ENCODE assay signal across 16 cellular contexts in genomic region chr5:143168877-143169810, GRCh38.
DNase-seq lines count a peak whose midpoint lies in the region; ATAC-seq and TF ChIP-seq lines count a peak whose summit lies in the region.
"Had no signal": no experiment of that assay in that cellular context is flagged by ENCODE, and none has a peak within 500 bp of the region (broad histone marks: within the 10 kb centered on the region; RNA-seq: fewer than 3 reads in every experiment).

No MANE protein-coding gene starts in this region.

- H4K20me1 ChIP-seq in Karpas-422 (ENCODE audit: insufficient read depth, low read depth, low read length): no peaks in the 10 kb centered on the region

- no peak overlapping the region for H2BK12ac ChIP-seq in neuronal stem cell (ENCODE audit: low read length)

- H3K4me2 ChIP-seq in Karpas-422 (ENCODE audit: low read depth, low read length, poor library complexity, severe bottlenecking): peak overlapping the region; percentile 94
- H3K4me2 ChIP-seq in neuronal stem cell (ENCODE audit: insufficient read depth, low read length, poor library complexity, severe bottlenecking): no peak overlapping the region
- H3K4me2 ChIP-seq: A549 had no signal

- peak overlapping the region; percentile 61 for H3K4me3 ChIP-seq in Karpas-422 (ENCODE audit: low read length)
- no peak overlapping the region for H3K4me3 ChIP-seq in neuronal stem cell (ENCODE audit: low read length in 2 of 2)
- H3K4me3 ChIP-seq in WERI-Rb-1 (ENCODE audit: low read depth, low read length): no peak overlapping the region
- H3K4me3 ChIP-seq: A549, GM12878, GM23248 had no signal

- peak; percentile 77 for ATAC-seq in left lobe of liver
- no peak for ATAC-seq in HG02970 (IDR thresholded peaks at IDR 0.05; ENCODE audit: low FRiP score, unreplicated experiment)
- ATAC-seq in HG02763 (IDR thresholded peaks at IDR 0.05; ENCODE audit: unreplicated experiment): no peak
- ATAC-seq: A549, GM12878 had no signal

- no peak overlapping the region for H2BK5ac ChIP-seq in neuronal stem cell (ENCODE audit: low read length)

- H2BK120ac ChIP-seq in neuronal stem cell (ENCODE audit: low read depth, low read length): no peak overlapping the region

- no peaks in the 10 kb centered on the region for H3K79me1 ChIP-seq in neuronal stem cell (ENCODE audit: low read depth, low read length)

- H3K9ac ChIP-seq in Karpas-422 (ENCODE audit: low read length) (peak overlapping the region; percentile 91), neuronal stem cell (ENCODE audit: low read depth, low read length, poor library complexity) (no peak overlapping the region)
- H3K9ac ChIP-seq: GM23248 had no signal

- H3K23ac ChIP-seq in neuronal stem cell (ENCODE audit: low read depth, low read length, poor library complexity): no peak overlapping the region

- no peak overlapping the region for H3K14ac ChIP-seq in neuronal stem cell (ENCODE audit: low read length)

- H2AFZ ChIP-seq in Karpas-422 (ENCODE audit: low read length) (no peak overlapping the region), neuronal stem cell (ENCODE audit: low read length) (no peak overlapping the region)
- H2AFZ ChIP-seq: GM23248 had no signal

- H3K9me3 ChIP-seq in Karpas-422 (ENCODE audit: low read length): no peaks in the 10 kb centered on the region
- no peaks in the 10 kb centered on the region for H3K9me3 ChIP-seq in neuronal stem cell (replicated peaks in 1 of 2; ENCODE audit: control insufficient read depth in 2 of 2, insufficient read depth in 1 of 2, low read depth in 1 of 2, low read length in 2 of 2)
- no peaks in the 10 kb centered on the region for H3K9me3 ChIP-seq in WERI-Rb-1 (ENCODE audit: severe bottlenecking)
- H3K9me3 ChIP-seq: A549, BE2C had no signal

- peak overlapping the region; percentile 100 for H3K27ac ChIP-seq in Karpas-422 (ENCODE audit: low read length)
- H3K27ac ChIP-seq in neuronal stem cell (replicated peaks; ENCODE audit: low read length): no peak overlapping the region
- no peak overlapping the region for H3K27ac ChIP-seq in WERI-Rb-1
- H3K27ac ChIP-seq: C4-2B, GM23248, HL-60 had no signal

- peak overlapping the region; percentile 29 for H2AK5ac ChIP-seq in neuronal stem cell (ENCODE audit: low read depth, low read length)

- H3K4me1 ChIP-seq in Karpas-422 (ENCODE audit: low read length) (peaks cover 100% of the 10 kb centered on the region), neuronal stem cell (ENCODE audit: control insufficient read depth in 2 of 2, insufficient read depth in 1 of 2, low read depth in 1 of 2, low read length in 2 of 2) (peaks cover 2 to 15% of the 10 kb centered on the region in 2 donors)
- H3K4me1 ChIP-seq: BE2C had no signal

- DNase-seq in Karpas-422 (peak; percentile 96), RPMI8226 (peak; percentile 86), left lobe of liver (ENCODE audit: low spot score) (no peak), neuronal stem cell (ENCODE audit: low spot score) (no peak), epidermal melanocyte (ENCODE audit: insufficient read length, low spot score) (no peak), WERI-Rb-1 (no peak)
- DNase-seq: BE2C; CD4-positive, alpha-beta memory T cell; DMS79 had no signal

- H2BK15ac ChIP-seq in neuronal stem cell (ENCODE audit: low read length): no peak overlapping the region

- no peak overlapping the region for H3K4ac ChIP-seq in neuronal stem cell (ENCODE audit: low read length)

- H4K8ac ChIP-seq in neuronal stem cell (ENCODE audit: low read depth, low read length): no peak overlapping the region

- H3K18ac ChIP-seq in neuronal stem cell (ENCODE audit: low read length): no peak overlapping the region

- no peak for TF ChIP-seq CTCF in WERI-Rb-1 (IDR thresholded peaks at IDR 0.05; ENCODE audit: low read depth, low read length)

- H3K36me3 ChIP-seq in Karpas-422 (ENCODE audit: insufficient read depth, low read length): 0 out of 2 replicates have a peak, but pooled peaks cover 4% of the 10 kb centered on the region
- H3K36me3 ChIP-seq in neuronal stem cell (replicated peaks in 1 of 2; ENCODE audit: control insufficient read depth in 2 of 2, insufficient read depth in 2 of 2, low read length in 2 of 2): no peaks in the 10 kb centered on the region
- no peaks in the 10 kb centered on the region for H3K36me3 ChIP-seq in WERI-Rb-1
- H3K36me3 ChIP-seq: BE2C had no signal

- no CpG with 5 or more reads among the region's 3 CpGs for WGBS in neuronal stem cell (ENCODE audit: extremely low coverage in 2 of 2, insufficient read length in 2 of 2, insufficient replicate concordance in 1 of 2), 2 donors

- no peak overlapping the region for H4K91ac ChIP-seq in neuronal stem cell (ENCODE audit: low read depth, low read length, poor library complexity)

- H3K27me3 ChIP-seq in Karpas-422 (ENCODE audit: low read length): no peaks in the 10 kb centered on the region
- H3K27me3 ChIP-seq in neuronal stem cell (ENCODE audit: control insufficient read depth in 3 of 3, insufficient read depth in 3 of 3, low read depth in 1 of 3, low read length in 3 of 3): no peaks in the 10 kb centered on the region
- H3K27me3 ChIP-seq in WERI-Rb-1 (ENCODE audit: insufficient read depth, low read depth, severe bottlenecking): no peaks in the 10 kb centered on the region
- H3K27me3 ChIP-seq: BE2C had no signal

- H3K79me2 ChIP-seq in Karpas-422 (ENCODE audit: low read length): peaks cover 34% of the 10 kb centered on the region

- H3K9me2 ChIP-seq in Karpas-422 (replicated peaks; ENCODE audit: insufficient read depth, low read length): no peaks in the 10 kb centered on the region

Comparison
In these comparisons a context has a peak if more than half of its experiments do, and no peak if none do; other contexts are left out.
1. DNase-seq: peak in Karpas-422 (single experiment) and RPMI8226 (single experiment); none in left lobe of liver (single experiment), neuronal stem cell (single experiment), epidermal melanocyte (single experiment) and WERI-Rb-1 (single experiment).